1 cellular context compared by ENCODE assay signal in genomic region chrX:29257516-29257915, GRCh38.
A peak's percentile ranks its signal among the peaks of the same experiment; 100 is the strongest.
TF ChIP-seq lines count a peak whose summit lies in the region.

No MANE protein-coding gene starts in this region.

TF ChIP-seq in neural cell, 6 proteins besides CTCF, POLR2A, EP300 and RAD21:
- TF ChIP-seq REST (IDR thresholded peaks at IDR 0.05; ENCODE audit: borderline replicate concordance) = peak; percentile 87
- TF ChIP-seq POLR2AphosphoS5 (IDR thresholded peaks at IDR 0.05) = no peak
TF ChIP-seq in neural cell: peak in this region for 1.
